ENCODE assay signal across 8 cellular contexts in genomic region chr12:52119398-52120254, GRCh38. TPM values are rescaled to one million over a fixed set of nuclear protein-coding genes. Genes with fewer than 3 reads are reported as not detected.
DNase-seq lines count a peak whose midpoint lies in the region; ATAC-seq and TF ChIP-seq lines count a peak whose summit lies in the region.

No MANE protein-coding gene starts in this region.

- H3K4me3 Mint-ChIP-seq in activated CD4-positive, alpha-beta T cell treated with anti-CD3 and anti-CD28 coated beads, Interleukin-2, amount 10 ng/mL, durations not matched to agents 24 days and 14 days, result no peak overlapping the region

- H3K9me3 Mint-ChIP-seq in activated CD4-positive, alpha-beta T cell treated with anti-CD3 and anti-CD28 coated beads, Interleukin-2, amount 10 ng/mL, durations not matched to agents 24 days and 14 days, result no peaks in the 10 kb centered on the region

- peaks cover 3 to 15% (median 13%) of the 10 kb centered on the region in 4 donors for H3K4me1 ChIP-seq in esophagus muscularis mucosa

- peaks cover 0 to 57% (median 2%) of the 10 kb centered on the region in 4 donors for H3K27me3 ChIP-seq in esophagus muscularis mucosa

- H3K27me3 Mint-ChIP-seq in activated CD4-positive, alpha-beta T cell treated with anti-CD3 and anti-CD28 coated beads, Interleukin-2, amount 10 ng/mL, durations not matched to agents 24 days and 14 days, result peaks cover 14% of the 10 kb centered on the region

- peaks cover 29% of the 10 kb centered on the region for H3K4me1 Mint-ChIP-seq in activated CD4-positive, alpha-beta T cell treated with anti-CD3 and anti-CD28 coated beads, Interleukin-2, amount 10 ng/mL, durations not matched to agents 24 days and 14 days

- DNase-seq in NCI-H748 (lab: John Stamatoyannopoulos, UW; ENCODE audit: unreplicated experiment) (peak; percentile 59), NCI-H748 treated with DMSO at 0.1 percent for 48 hours (lab: John Stamatoyannopoulos, UW) (no peak), MV-4-11 (lab: John Stamatoyannopoulos, UW) (peak; percentile 53), esophagus muscularis mucosa (ENCODE audit: extremely low spot score) (no peak), renal cortical epithelial cell (ENCODE audit: low read depth) (peak; percentile 70)
- peak; percentile 81 for DNase-seq in activated CD4-positive, alpha-beta T cell treated with anti-CD3 and anti-CD28 coated beads, Interleukin-2, amount 10 ng/mL, durations not matched to agents 24 days and 14 days

- H3K36me3 ChIP-seq in esophagus muscularis mucosa, result no peaks in the 10 kb centered on the region

- no peaks in the 10 kb centered on the region for H3K9me3 ChIP-seq in esophagus muscularis mucosa

- no peak for ATAC-seq in HG03378 (IDR thresholded peaks at IDR 0.05; ENCODE audit: unreplicated experiment)
- no peak for ATAC-seq in GM18519 (IDR thresholded peaks at IDR 0.05; ENCODE audit: low FRiP score, unreplicated experiment)

- intact Hi-C loops in activated CD4-positive, alpha-beta T cell treated with anti-CD3 and anti-CD28 coated beads, Interleukin-2, amount 10 ng/mL, durations not matched to agents 24 days and 14 days (cut with micrococcal nuclease), result loop anchor here (1.0 to 5.0 kb wide), 2 partner anchors 37 to 94 kb away; no protein-coding TSS in a partner anchor
- intact Hi-C loops in esophagus muscularis mucosa (cut with DNase I), result loop anchor here (5.0 kb wide), 1 partner anchor 122 kb away; no protein-coding TSS in a partner anchor

- WGBS in esophagus muscularis mucosa, result 61% methylated on average over 10 of the region's 23 CpGs

- no peak overlapping the region for H3K4me3 ChIP-seq in esophagus muscularis mucosa

- H3K27ac ChIP-seq in esophagus muscularis mucosa (replicated peaks in 1 of 4), result no peak overlapping the region

- no peaks in the 10 kb centered on the region for H3K36me3 Mint-ChIP-seq in activated CD4-positive, alpha-beta T cell treated with anti-CD3 and anti-CD28 coated beads, Interleukin-2, amount 10 ng/mL, durations not matched to agents 24 days and 14 days (ENCODE audit: low read depth)

- peak in 2 of 3 experiments; percentile 22 to 41 for TF ChIP-seq CTCF in esophagus muscularis mucosa (IDR thresholded peaks at IDR 0.05)

- no peak for TF ChIP-seq POLR2A in esophagus muscularis mucosa (IDR thresholded peaks at IDR 0.05; ENCODE audit: low read depth)

- no peak for TF ChIP-seq EP300 in esophagus muscularis mucosa (IDR thresholded peaks at IDR 0.05)

- no peak overlapping the region for H3K27ac Mint-ChIP-seq in activated CD4-positive, alpha-beta T cell treated with anti-CD3 and anti-CD28 coated beads, Interleukin-2, amount 10 ng/mL, durations not matched to agents 24 days and 14 days

RNA-seq across cellular contexts. Expression of gene SMIM41, which starts 40.1 kb away (rescaled TPM):
- 0.19 TPM in 1 of 2 replicates, not detected in the other for total RNA-seq in activated CD4-positive, alpha-beta T cell treated with anti-CD3 and anti-CD28 coated beads, Interleukin-2, amount 10 ng/mL, durations not matched to agents 24 days and 14 days
- 10 to 100 TPM in 1 of 4 donors, 1 to 10 TPM in 3; 2.1 to 26.6 (median 5.6) TPM for total RNA-seq in esophagus muscularis mucosa
- 0.15 TPM in 1 of 2 replicates, not detected in the other for total RNA-seq in renal cortical epithelial cell

RNA-seq across cellular contexts. Expression of gene ATG101, which starts 49.8 kb away (rescaled TPM):
- total RNA-seq in activated CD4-positive, alpha-beta T cell treated with anti-CD3 and anti-CD28 coated beads, Interleukin-2, amount 10 ng/mL, durations not matched to agents 24 days and 14 days, result 51.2 and 61.4 TPM in 2 replicates
- total RNA-seq in esophagus muscularis mucosa (10 to 100 TPM; 30.3 to 71.4 (median 61.2) TPM), renal cortical epithelial cell (59.6 and 113 TPM in 2 replicates)

Comparison
In these comparisons a context has a peak if more than half of its experiments do, and no peak if none do; other contexts are left out.
1. DNase-seq: peak in NCI-H748 (single experiment), MV-4-11 (single experiment), activated CD4-positive, alpha-beta T cell treated with anti-CD3 and anti-CD28 coated beads, Interleukin-2, amount 10 ng/mL, durations not matched to agents 24 days and 14 days (single experiment) and renal cortical epithelial cell (single experiment); none in NCI-H748 treated with DMSO at 0.1 percent for 48 hours (single experiment) and esophagus muscularis mucosa (single experiment).